ENCODE assay signal across 24 cellular contexts in genomic region chr3:182094321-182094720, GRCh38.
"Had no signal": no experiment of that assay in that cellular context is flagged by ENCODE, and none has a peak within 500 bp of the region (broad histone marks: within the 10 kb centered on the region; RNA-seq: fewer than 3 reads in every experiment).

No MANE protein-coding gene starts in this region.

- H3K4me3 Mint-ChIP-seq: immature natural killer cell, mesothelial cell of epicardium had no signal

- ATAC-seq: foreskin keratinocyte, gastroesophageal sphincter, heart left ventricle, left colon, left lung, left ventricle myocardium superior, lower lobe of right lung, mucosa of descending colon had no signal

- H3K36me3 ChIP-seq: esophagus muscularis mucosa, gastroesophageal sphincter, heart left ventricle, left lung, lower lobe of right lung had no signal

- FAIRE-seq: colon, endothelial cell of umbilical vein, frontal cortex, kidney had no signal

- H3K27me3 ChIP-seq: dorsolateral prefrontal cortex, esophagus muscularis mucosa, foreskin keratinocyte, gastroesophageal sphincter, heart left ventricle, hepatocyte, left lung had no signal

- H3K79me2 ChIP-seq: hepatocyte had no signal

- H3K9me3 ChIP-seq: gastroesophageal sphincter, lower lobe of right lung, mucosa of descending colon had no signal

- H2AFZ ChIP-seq: hepatocyte had no signal

- H3K27ac Mint-ChIP-seq: immature natural killer cell, mesothelial cell of epicardium had no signal

- H3K4me1 ChIP-seq: esophagus muscularis mucosa, foreskin keratinocyte, gastroesophageal sphincter, heart left ventricle, left lung, lower lobe of right lung had no signal

- H3K4me3 ChIP-seq: coronary artery, dorsolateral prefrontal cortex, esophagus muscularis mucosa, gastroesophageal sphincter, heart left ventricle, hepatocyte, left lung, lower lobe of right lung, mucosa of descending colon had no signal

- H3K4me2 ChIP-seq: hepatocyte had no signal

- DNase-seq: dermis blood vessel endothelial cell; dorsolateral prefrontal cortex; effector CD4-positive, alpha-beta T cell; effector memory CD4-positive, alpha-beta T cell; foreskin keratinocyte; heart left ventricle; immature natural killer cell; islet precursor cell; kidney; kidney glomerular epithelial cell; left colon; left lung; left ventricle myocardium superior; lower lobe of right lung; mesenchymal stem cell; mucosa of descending colon had no signal

- H3K4me1 Mint-ChIP-seq: immature natural killer cell, mesothelial cell of epicardium had no signal

- H3K27ac ChIP-seq: coronary artery, esophagus muscularis mucosa, foreskin keratinocyte, gastroesophageal sphincter, heart left ventricle, hepatocyte, left lung, lower lobe of right lung had no signal

- H3K36me3 Mint-ChIP-seq: immature natural killer cell, mesothelial cell of epicardium had no signal
